Comparison of ENCODE assay signal across 8 cellular contexts in the genomic region with DNA sequence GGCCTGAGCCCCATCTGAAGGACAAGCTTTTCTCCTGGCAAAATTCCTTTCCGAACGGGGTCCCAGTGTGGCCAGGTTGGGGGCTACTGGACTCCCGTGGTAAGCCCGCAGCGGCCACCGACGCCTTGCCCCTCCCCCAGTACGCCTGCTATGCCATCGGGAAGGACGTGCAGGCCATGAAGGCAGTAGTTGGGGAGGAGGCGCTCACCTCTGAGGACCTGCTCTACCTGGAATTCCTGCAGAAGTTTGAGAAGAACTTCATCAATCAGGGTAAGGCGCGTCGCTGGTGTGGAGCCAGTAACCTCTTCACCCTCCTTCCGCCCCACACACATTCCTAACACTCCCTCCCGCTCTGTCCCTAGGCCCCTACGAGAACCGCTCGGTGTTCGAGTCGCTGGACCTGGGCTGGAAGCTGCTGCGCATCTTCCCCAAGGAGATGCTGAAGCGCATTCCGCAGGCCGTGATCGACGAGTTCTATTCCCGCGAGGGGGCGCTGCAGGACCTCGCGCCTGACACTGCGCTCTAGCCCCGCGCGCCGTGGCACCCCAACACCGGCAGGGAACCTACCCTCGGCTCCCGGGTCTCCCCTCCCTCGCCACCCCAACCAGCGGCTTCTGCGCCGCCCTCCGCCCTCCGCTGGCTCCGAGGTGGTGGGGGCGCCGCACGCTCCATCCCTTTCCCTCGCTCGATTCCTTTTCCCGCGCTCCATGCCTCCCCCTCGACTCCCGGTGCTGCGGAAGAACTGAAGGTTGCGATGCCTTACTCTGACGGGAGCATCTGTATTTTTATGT. TPM values are rescaled to one million over a fixed set of nuclear protein-coding genes. Genes with fewer than 3 reads are reported as not detected.
DNase-seq lines count a peak whose midpoint lies in the region; ATAC-seq and TF ChIP-seq lines count a peak whose summit lies in the region.

No MANE protein-coding gene starts in this region.

- DNase-seq in Karpas-422 (peak; percentile 94), dorsolateral prefrontal cortex (peak; percentile 62 to 83 (median 69)), lower lobe of right lung (peak; percentile 80), COLO829 (ENCODE audit: low spot score) (no peak)
- peak; percentile 79 for DNase-seq in activated CD4-positive, alpha-beta T cell treated with anti-CD3 and anti-CD28 coated beads, Interleukin-2, amount 50 U/mL, for 4 hours
- peak; percentile 60 to 83 (median 73) for DNase-seq in stimulated activated CD4-positive, alpha-beta T cell treated with anti-CD3 and anti-CD28 coated beads, TNF-alpha, amount 100 ng/mL, for 24 hours (ENCODE audit: low read depth in 3 of 3)

- H3K4me1 ChIP-seq in Karpas-422 (ENCODE audit: low read length) = peaks cover 9% of the 10 kb centered on the region
- no peaks in the 10 kb centered on the region for H3K4me1 ChIP-seq in lower lobe of right lung

- no peaks in the 10 kb centered on the region for H3K79me2 ChIP-seq in Karpas-422 (ENCODE audit: low read length)

- H3K9me3 ChIP-seq in Karpas-422 (ENCODE audit: low read length) (no peaks in the 10 kb centered on the region), lower lobe of right lung (no peaks in the 10 kb centered on the region)

- H3K9me2 ChIP-seq in Karpas-422 (replicated peaks; ENCODE audit: insufficient read depth, low read length) = no peaks in the 10 kb centered on the region

- H3K4me2 ChIP-seq in Karpas-422 (ENCODE audit: low read depth, low read length, poor library complexity, severe bottlenecking) = peak overlapping the region; percentile 95

- peak overlapping the region; percentile 68 for H3K4me3 ChIP-seq in Karpas-422 (ENCODE audit: low read length)
- peak overlapping the region; percentile 39 to 78 (median 63) for H3K4me3 ChIP-seq in dorsolateral prefrontal cortex
- peak overlapping the region; percentile 56 for H3K4me3 ChIP-seq in lower lobe of right lung

- no peaks in the 10 kb centered on the region for H3K27me3 ChIP-seq in Karpas-422 (ENCODE audit: low read length)
- peaks cover 0 to 10% (median 0%) of the 10 kb centered on the region in 45 donors for H3K27me3 ChIP-seq in dorsolateral prefrontal cortex
- peaks cover 20% of the 10 kb centered on the region for H3K27me3 ChIP-seq in lower lobe of right lung (ENCODE audit: low read depth)

- TF ChIP-seq CTCF in C4-2B (conservative IDR thresholded peaks at IDR 0.05) (peak; percentile 69), dorsolateral prefrontal cortex (IDR thresholded peaks at IDR 0.05 in 54 of 56, conservative IDR thresholded peaks at IDR 0.05 in 2 of 56; ENCODE audit: low read depth in 1 of 56, partially characterized antibody in 56 of 56) (peak; percentile 59 to 93 (median 82)), lower lobe of right lung (IDR thresholded peaks at IDR 0.05) (peak; percentile 81)

- H3K27ac ChIP-seq in C4-2B (no peak overlapping the region), Karpas-422 (ENCODE audit: low read length) (no peak overlapping the region), dorsolateral prefrontal cortex (no peak overlapping the region), lower lobe of right lung (no peak overlapping the region)

- ATAC-seq in GM21381 (IDR thresholded peaks at IDR 0.05; ENCODE audit: unreplicated experiment) (peak; percentile 91), lower lobe of right lung (peak; percentile 82 to 88)

- no peaks in the 10 kb centered on the region for H4K20me1 ChIP-seq in Karpas-422 (ENCODE audit: insufficient read depth, low read depth, low read length)

- intact Hi-C loops in dorsolateral prefrontal cortex (cut with DNase I) (no loop called here), lower lobe of right lung (cut with DNase I) (no loop called here)

- H2AFZ ChIP-seq in Karpas-422 (ENCODE audit: low read length) = peak overlapping the region; percentile 98

- peak overlapping the region; percentile 73 for H3K9ac ChIP-seq in Karpas-422 (ENCODE audit: low read length)

- no peaks in the 10 kb centered on the region for H3K36me3 ChIP-seq in Karpas-422 (ENCODE audit: insufficient read depth, low read length)
- no peaks in the 10 kb centered on the region for H3K36me3 ChIP-seq in lower lobe of right lung

RNA-seq across cellular contexts. Expression of a gene that starts 13.6 kb away (rescaled TPM):
- 0.14 TPM in 1 of 2 replicates, not detected in the other for total RNA-seq in Karpas-422 (2014; rRNA removed; shearing (Covaris generic); ENCODE audit: low replicate concordance)
- 1 to 10 TPM in 28 of 120 experiments, under 1 TPM in 41, not detected in 51; 0.25 to 3.2 (median 0.91) TPM for total RNA-seq in dorsolateral prefrontal cortex
- total RNA-seq in lower lobe of right lung = 1.1 TPM

RNA-seq across cellular contexts. Expression of a gene that starts 29.1 kb away (rescaled TPM):
- not detected in 2 replicates for total RNA-seq in Karpas-422 (2014; rRNA removed; shearing (Covaris generic); ENCODE audit: low replicate concordance)
- total RNA-seq in dorsolateral prefrontal cortex = 1 to 10 TPM in 11 of 120 experiments, under 1 TPM in 12, not detected in 97; 0.23 to 1.8 (median 1.00) TPM
- 2.2 TPM for total RNA-seq in lower lobe of right lung

RNA-seq across cellular contexts. Expression of a gene that starts 29.9 kb away (rescaled TPM):
- 62.8 and 69.2 TPM in 2 replicates for total RNA-seq in Karpas-422 (2014; rRNA removed; shearing (Covaris generic); ENCODE audit: low replicate concordance)
- 10 to 100 TPM; 28.4 to 60.5 (median 42.3) TPM for total RNA-seq in dorsolateral prefrontal cortex
- total RNA-seq in lower lobe of right lung = 71.3 TPM
